25 cellular contexts compared by ENCODE assay signal in the genomic region with DNA sequence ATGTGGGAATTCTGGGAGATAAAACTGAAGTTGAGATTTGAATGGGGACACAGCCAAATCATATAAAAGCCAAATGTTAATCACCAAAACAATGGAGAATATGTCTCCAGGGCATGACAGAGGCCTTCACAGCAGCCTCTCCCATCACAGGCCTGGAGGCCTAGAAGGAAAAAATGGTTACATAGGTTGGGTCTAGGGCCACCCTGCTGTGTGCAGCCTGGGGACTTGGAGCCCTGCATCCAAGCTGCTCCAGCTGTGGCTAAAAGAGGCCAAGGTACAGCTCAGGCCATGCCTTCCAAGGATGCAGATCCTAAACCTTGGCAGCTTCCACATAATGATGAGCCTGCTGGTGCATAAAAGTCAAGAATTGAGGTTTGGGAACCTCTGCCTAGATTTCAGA.
"Had no signal": no experiment of that assay in that cellular context is flagged by ENCODE, and none has a peak within 500 bp of the region (broad histone marks: within the 10 kb centered on the region; RNA-seq: fewer than 3 reads in every experiment).

No MANE protein-coding gene starts in this region.

- H3K36me3 ChIP-seq: neutrophil, pancreas, right lobe of liver, sigmoid colon, stomach, thoracic aorta, thyroid gland, upper lobe of left lung, vagina had no signal

- H3K27me3 ChIP-seq: neutrophil, pancreas, right lobe of liver, sigmoid colon, stomach, thyroid gland, tibial nerve, upper lobe of left lung, vagina had no signal

- DNase-seq: nephron progenitor cell; nucleus accumbens; pancreas; psoas muscle; right cardiac atrium; right lobe of liver; sigmoid colon; small intestine; stimulated activated CD4-positive, alpha-beta T cell treated with anti-CD3 and anti-CD28 coated beads, Interleukin-15, amount 100 ng/mL, for 24 hours; stimulated activated CD4-positive, alpha-beta T cell treated with anti-CD3 and anti-CD28 coated beads, Interleukin-2, amount 100 ng/mL, for 24 hours; stimulated activated CD4-positive, alpha-beta T cell treated with anti-CD3 and anti-CD28 coated beads, Interleukin-2, amount 100 ng/mL, for 48 hours; stimulated activated CD4-positive, alpha-beta T cell treated with anti-CD3 and anti-CD28 coated beads, Interleukin-4, amount 100 ng/mL, for 24 hours; stimulated activated naive B cell treated with anti-CD40 and anti-IgM and Interleukin-4, amounts not matched to agents 10 μg/mL and 1 μg/mL and 100 μg/mL, for 72 hours; stimulated activated naive CD4-positive, alpha-beta T cell treated with Interleukin-2 at 50 U/mL for 16 hours; stomach; thyroid gland; trophoblast cell; upper lobe of left lung had no signal

- H3K9me3 ChIP-seq: neutrophil, pancreas, psoas muscle, right lobe of liver, thoracic aorta, thyroid gland had no signal

- FAIRE-seq: pancreas, small intestine, urothelium cell line had no signal

- H3K4me3 ChIP-seq: pancreas, psoas muscle, right lobe of liver, sigmoid colon, stomach, thoracic aorta, thyroid gland, tibial nerve, upper lobe of left lung, vagina had no signal

- H3K27ac ChIP-seq: neutrophil, pancreas, psoas muscle, right lobe of liver, sigmoid colon, stomach, thoracic aorta, thyroid gland, tibial nerve, upper lobe of left lung, vagina had no signal

- ATAC-seq: natural killer cell treated with Interleukin-12 subunit alpha and Interleukin-12 subunit beta and Interleukin-15 and Interleukin-18, amount 100 ng/mL, for 72 hours; pancreas; psoas muscle; right cardiac atrium; right lobe of liver; stimulated activated effector memory CD8-positive, alpha-beta T cell treated with anti-CD3 and anti-CD28 coated beads, Interleukin-12 subunit alpha, Interleukin-12 subunit beta, amount 100 ng/mL, for 72 hours; stimulated activated naive B cell treated with anti-CD40 and anti-IgM and Interleukin-4, amounts not matched to agents 10 μg/mL and 1 μg/mL and 100 μg/mL, for 72 hours had no signal

- H3K4me1 ChIP-seq: psoas muscle, right lobe of liver, sigmoid colon, stomach, thyroid gland, tibial nerve, upper lobe of left lung, vagina had no signal
